ENCODE assay signal across 20 cellular contexts in genomic region chr4:76058888-76059426, GRCh38. TPM values are rescaled to one million over a fixed set of nuclear protein-coding genes. Genes with fewer than 3 reads are reported as not detected.
DNase-seq lines count a peak whose midpoint lies in the region; ATAC-seq and TF ChIP-seq lines count a peak whose summit lies in the region.
"Had no signal": no experiment of that assay in that cellular context is flagged by ENCODE, and none has a peak within 500 bp of the region (broad histone marks: within the 10 kb centered on the region; RNA-seq: fewer than 3 reads in every experiment).

No MANE protein-coding gene starts in this region.

- H2AFZ ChIP-seq in mammary epithelial cell (ENCODE audit: low read depth, low read length): peak overlapping the region; percentile 38

- H3K27me3 ChIP-seq in mammary epithelial cell (ENCODE audit: insufficient read depth, low read length): no peaks in the 10 kb centered on the region
- no peaks in the 10 kb centered on the region for H3K27me3 ChIP-seq in upper lobe of right lung
- H3K27me3 ChIP-seq: spleen had no signal

- H3K4me3 Mint-ChIP-seq in MCF 10A (ENCODE audit: unreplicated experiment): no peak overlapping the region

- POLR2A ChIA-PET in MCF 10A (lab: Yijun Ruan, JAX): interaction anchor here (0.7 to 1.2 kb wide), 4 partner anchors 23 to 72 kb away, joined by 3 to 6 read pairs (median 4); no protein-coding TSS in a partner anchor

- H3K36me3 Mint-ChIP-seq in MCF 10A (ENCODE audit: insufficient read depth, unreplicated experiment): peaks cover 4% of the 10 kb centered on the region

- H3K36me3 ChIP-seq in mammary epithelial cell (ENCODE audit: insufficient read depth, low read length) (no peaks in the 10 kb centered on the region), upper lobe of right lung (no peaks in the 10 kb centered on the region)
- H3K36me3 ChIP-seq: HAP-1, spleen had no signal

- H3K79me2 ChIP-seq in mammary epithelial cell (ENCODE audit: insufficient read depth, low read length): no peaks in the 10 kb centered on the region

- TF ChIP-seq CTCF in mammary epithelial cell (conservative IDR thresholded peaks at IDR 0.05 in 1 of 2, IDR thresholded peaks at IDR 0.05 in 1 of 2; ENCODE audit: extremely low read depth in 1 of 2, insufficient read depth in 1 of 2, low read depth in 1 of 2, low read length in 2 of 2) (no peak), MCF 10A (IDR thresholded peaks at IDR 0.05; ENCODE audit: unreplicated experiment) (no peak), epithelial cell of esophagus (IDR thresholded peaks at IDR 0.05; ENCODE audit: insufficient read depth, low read depth, low read length, missing control alignments) (no peak), upper lobe of right lung (IDR thresholded peaks at IDR 0.05) (no peak)

- no peak overlapping the region for H3K9ac ChIP-seq in mammary epithelial cell (ENCODE audit: insufficient read depth, low read length)

- no peak overlapping the region for H3K27ac Mint-ChIP-seq in MCF 10A (ENCODE audit: low read depth, unreplicated experiment)

- intact Hi-C loops in mammary epithelial cell (cut with micrococcal nuclease) (no loop called here), MCF 10A (cut with micrococcal nuclease) (no loop called here), upper lobe of right lung (cut with DNase I) (no loop called here)

- H3K27me3 Mint-ChIP-seq in MCF 10A (ENCODE audit: insufficient read depth, unreplicated experiment): no peaks in the 10 kb centered on the region

- ATAC-seq in upper lobe of right lung: peak; percentile 39
- ATAC-seq in HG02970 (IDR thresholded peaks at IDR 0.05; ENCODE audit: low FRiP score, unreplicated experiment): no peak

- BruUV-seq in mammary epithelial cell (replicated peaks; lab: Mats Ljungman, UMichigan): no TSS peak
- no TSS peak for BruUV-seq in MCF 10A (replicated peaks; lab: Mats Ljungman, UMichigan)

- 76% methylated on average over 3 of the region's 3 CpGs for WGBS in mammary epithelial cell (ENCODE audit: low coverage, missing lambda C conversion rate)

- H3K9me3 ChIP-seq in mammary epithelial cell (replicated peaks; ENCODE audit: insufficient read depth, low read length) (no peaks in the 10 kb centered on the region), upper lobe of right lung (no peaks in the 10 kb centered on the region)
- H3K9me3 ChIP-seq: HAP-1, spleen had no signal

- in situ Hi-C loops in mammary epithelial cell (cut with MboI; ENCODE audit: low sequenced_read_pairs in 2 of 2) (no loop called here), SK-MEL-5 (cut with HindIII; ENCODE audit: low pct_unique_long_range_greater_than_20kb, low sequenced_read_pairs) (no loop called here)

- peak overlapping the region; percentile 92 for H3K4me2 ChIP-seq in mammary epithelial cell (ENCODE audit: insufficient read depth, low read depth, low read length)

- H4K20me1 ChIP-seq in mammary epithelial cell (ENCODE audit: insufficient read depth, low read length): no peaks in the 10 kb centered on the region

- H3K4me1 Mint-ChIP-seq in MCF 10A (ENCODE audit: insufficient read depth, unreplicated experiment): peaks cover 26% of the 10 kb centered on the region

- no peak overlapping the region for H3K4me3 ChIP-seq in mammary epithelial cell (replicated peaks in 1 of 3; ENCODE audit: insufficient read depth in 1 of 3, low read depth in 2 of 3, low read length in 3 of 3)
- no peak overlapping the region for H3K4me3 ChIP-seq in epithelial cell of esophagus (ENCODE audit: low read length)
- H3K4me3 ChIP-seq in upper lobe of right lung: no peak overlapping the region
- H3K4me3 ChIP-seq: HAP-1, spleen had no signal

- no peaks in the 10 kb centered on the region for H3K9me3 Mint-ChIP-seq in MCF 10A (ENCODE audit: unreplicated experiment)

- no peak for DNase-seq in mammary epithelial cell
- no peak for DNase-seq in MCF 10A (ENCODE audit: unreplicated experiment)
- peak; percentile 29 for DNase-seq in SK-MEL-5 (ENCODE audit: low read depth, low spot score)
- DNase-seq in epithelial cell of esophagus (ENCODE audit: low read depth): peak; percentile 24
- DNase-seq in upper lobe of right lung: no peak
- no peak for DNase-seq in stimulated activated naive CD4-positive, alpha-beta T cell treated with Interleukin-2 at 50 U/mL for 16 hours (lab: John Stamatoyannopoulos, UW)
- DNase-seq in NCI-H1105 (lab: John Stamatoyannopoulos, UW): no peak
- DNase-seq: central memory CD4-positive, alpha-beta T cell; DMS79; islet precursor cell; NCI-H1694 treated with DMSO at 0.1 percent for 48 hours; NCI-H524 treated with DMSO at 0.1 percent for 48 hours; SHP77; spleen; substantia nigra had no signal

- peaks cover 30% of the 10 kb centered on the region for H3K4me1 ChIP-seq in mammary epithelial cell (ENCODE audit: insufficient read depth, low read length)
- H3K4me1 ChIP-seq in upper lobe of right lung: no peaks in the 10 kb centered on the region

- CTCF ChIA-PET in mammary epithelial cell (lab: Charles Lee; ENCODE audit: low non-redundant PET): no interaction called here
- CTCF ChIA-PET in MCF 10A (lab: Yijun Ruan, JAX): interaction anchor here (0.6 to 2.1 kb wide), 4 partner anchors 32 to 293 kb away, joined by 3 to 30 read pairs (median 4); no protein-coding TSS in a partner anchor

- H3K27ac ChIP-seq in mammary epithelial cell (ENCODE audit: insufficient read depth, low read depth, low read length) (peak overlapping the region; percentile 63), upper lobe of right lung (no peak overlapping the region)
- H3K27ac ChIP-seq: spleen had no signal

- dilution Hi-C loops in mammary epithelial cell (cut with HindIII; ENCODE audit: low sequenced_read_pairs): loop anchor here (5.0 kb wide), 1 partner anchor 67 kb away; the partner anchor contains the start of gene SDAD1

RNA-seq across cellular contexts. Expression of gene ART3, which starts 15.6 kb away (rescaled TPM):
- not detected for total RNA-seq in mammary epithelial cell
- 0.24 TPM for polyA plus RNA-seq in mammary epithelial cell
- not detected for polyA minus RNA-seq in mammary epithelial cell
- total RNA-seq in MCF 10A (2022): 0.83 TPM in 1 of 2 replicates, not detected in the other
- total RNA-seq in SK-MEL-5 (2014; rRNA removed; shearing (Covaris generic)): 8.5 and 9.7 TPM in 2 replicates
- 6.0 and 7.0 TPM in 2 replicates for polyA plus RNA-seq in SK-MEL-5 (2015; cell fraction: cytosol; rRNA removed)
- polyA plus RNA-seq in SK-MEL-5 (2015; cell fraction: nucleus; rRNA removed): 20.4 and 35.4 TPM in 2 replicates
- total RNA-seq in upper lobe of right lung: not detected
- total RNA-seq: osteocyte had no signal

RNA-seq across cellular contexts. Expression of gene CXCL11, which starts 23.1 kb away (rescaled TPM):
- total RNA-seq in mammary epithelial cell (under 1 TPM in 1 of 2 donors, not detected in 1; 0.99 TPM), MCF 10A (2022) (not detected in 2 replicates), upper lobe of right lung (not detected)
- polyA plus RNA-seq in mammary epithelial cell: 0.06 TPM
- polyA minus RNA-seq in mammary epithelial cell: not detected
- 0.26 TPM in 1 of 2 replicates, not detected in the other for total RNA-seq in SK-MEL-5 (2014; rRNA removed; shearing (Covaris generic))
- polyA plus RNA-seq in SK-MEL-5 (2015; cell fraction: cytosol; rRNA removed): 0.10 and 0.17 TPM in 2 replicates
- not detected in 2 replicates for polyA plus RNA-seq in SK-MEL-5 (2015; cell fraction: nucleus; rRNA removed)
- total RNA-seq: mucosa of gallbladder, osteocyte had no signal

RNA-seq across cellular contexts. Expression of gene CXCL10, which starts 35.7 kb away (rescaled TPM):
- 1 to 10 TPM in 1 of 2 donors, not detected in 1; 1.3 TPM for total RNA-seq in mammary epithelial cell
- 0.10 TPM for polyA plus RNA-seq in mammary epithelial cell
- polyA minus RNA-seq in mammary epithelial cell: not detected
- total RNA-seq in MCF 10A (2022): not detected in 2 replicates
- total RNA-seq in SK-MEL-5 (2014; rRNA removed; shearing (Covaris generic)): not detected in 2 replicates
- not detected in 2 replicates for polyA plus RNA-seq in SK-MEL-5 (2015; cell fraction: cytosol; rRNA removed)
- polyA plus RNA-seq in SK-MEL-5 (2015; cell fraction: nucleus; rRNA removed): not detected in 2 replicates
- 3.3 TPM for total RNA-seq in upper lobe of right lung
- total RNA-seq: osteocyte had no signal

RNA-seq across cellular contexts. Expression of gene CXCL9, which starts 51.6 kb away (rescaled TPM):
- total RNA-seq in mammary epithelial cell (not detected), MCF 10A (2022) (not detected in 2 replicates), upper lobe of right lung (1.4 TPM)
- polyA plus RNA-seq in mammary epithelial cell: not detected
- polyA minus RNA-seq in mammary epithelial cell: not detected
- total RNA-seq in SK-MEL-5 (2014; rRNA removed; shearing (Covaris generic)): 0.13 and 0.21 TPM in 2 replicates
- 0.04 TPM in 1 of 2 replicates, not detected in the other for polyA plus RNA-seq in SK-MEL-5 (2015; cell fraction: cytosol; rRNA removed)
- not detected in 2 replicates for polyA plus RNA-seq in SK-MEL-5 (2015; cell fraction: nucleus; rRNA removed)
- total RNA-seq: glomerular endothelial cell, osteocyte had no signal

Comparison
In these comparisons a context has a peak if more than half of its experiments do, and no peak if none do; other contexts are left out.
1. DNase-seq: peak in SK-MEL-5 (single experiment) and epithelial cell of esophagus (single experiment); none in mammary epithelial cell (single experiment), MCF 10A (single experiment), upper lobe of right lung (single experiment), stimulated activated naive CD4-positive, alpha-beta T cell treated with Interleukin-2 at 50 U/mL for 16 hours (single experiment) and NCI-H1105 (single experiment).